In genomic region chr4:137124278-137124932, GRCh38 we compare ENCODE assay signal across 8 cellular contexts.
DNase-seq lines count a peak whose midpoint lies in the region; ATAC-seq and TF ChIP-seq lines count a peak whose summit lies in the region.

No MANE protein-coding gene starts in this region.

- H3K4me3 ChIP-seq in rectal smooth muscle tissue (ENCODE audit: low read length) = peak overlapping the region; percentile 32

- no peak overlapping the region for H3K9ac ChIP-seq in rectal smooth muscle tissue (ENCODE audit: low read length)

- in situ Hi-C loops in GM13977 (cut with MboI; ENCODE audit: low pct_unique_long_range_greater_than_20kb, low sequenced_read_pairs, unreplicated experiment) = no loop called here

- no peaks in the 10 kb centered on the region for H3K4me1 ChIP-seq in rectal smooth muscle tissue (ENCODE audit: control insufficient read depth, insufficient read depth, low read length)

- peak; percentile 5 for DNase-seq in GM13977 (ENCODE audit: low spot score)
- peak; percentile 43 for DNase-seq in NCI-H1105 treated with DMSO at 0.1 percent for 48 hours (lab: John Stamatoyannopoulos, UW)
- DNase-seq in SKM-1 treated with dmso at 0.1 percent for 144 hours (lab: John Stamatoyannopoulos, UW; ENCODE audit: unreplicated experiment) = peak; percentile 46
- peak; percentile 51 for DNase-seq in globus pallidus (ENCODE audit: low spot score)
- DNase-seq in NCI-H128 (lab: John Stamatoyannopoulos, UW; ENCODE audit: unreplicated experiment) = no peak
- no peak for DNase-seq in activated CD4-positive, CD25-positive, alpha-beta regulatory T cell treated with anti-CD3 and anti-CD28 coated beads, Interleukin-2, amount 50 U/mL, for 72 hours

- H3K36me3 ChIP-seq in rectal smooth muscle tissue (ENCODE audit: control insufficient read depth, insufficient read depth, low read length) = no peaks in the 10 kb centered on the region

- H3K27ac ChIP-seq in rectal smooth muscle tissue (ENCODE audit: low read depth, low read length) = no peak overlapping the region

- H3K27me3 ChIP-seq in rectal smooth muscle tissue (ENCODE audit: control insufficient read depth, insufficient read depth, low read length) = no peaks in the 10 kb centered on the region

- peak; percentile 59 for TF ChIP-seq CTCF in GM13977 (IDR thresholded peaks at IDR 0.05; ENCODE audit: extremely low read depth, insufficient read depth, missing control alignments)

- peak; percentile 94 for ATAC-seq in HG02798 (IDR thresholded peaks at IDR 0.05; ENCODE audit: poor library complexity, unreplicated experiment)

Comparison
In these comparisons a context has a peak if more than half of its experiments do, and no peak if none do; other contexts are left out.
1. DNase-seq: peak in GM13977 (single experiment), NCI-H1105 treated with DMSO at 0.1 percent for 48 hours (single experiment), SKM-1 treated with dmso at 0.1 percent for 144 hours (single experiment) and globus pallidus (single experiment); none in NCI-H128 (single experiment) and activated CD4-positive, CD25-positive, alpha-beta regulatory T cell treated with anti-CD3 and anti-CD28 coated beads, Interleukin-2, amount 50 U/mL, for 72 hours (single experiment).